8 cellular contexts compared by ENCODE assay signal in genomic region chr12:93569656-93570551, GRCh38. TPM values are rescaled to one million over a fixed set of nuclear protein-coding genes. Genes with fewer than 3 reads are reported as not detected.
DNase-seq lines count a peak whose midpoint lies in the region; ATAC-seq and TF ChIP-seq lines count a peak whose summit lies in the region.

No MANE protein-coding gene starts in this region.

- no peak for TF ChIP-seq EP300 in ovary (IDR thresholded peaks at IDR 0.05)

- H3K27me3 ChIP-seq in ovary (no peaks in the 10 kb centered on the region), thyroid gland (no peaks in the 10 kb centered on the region)

- DNase-seq in DMS114 treated with DMSO at 0.1 percent for 48 hours (lab: John Stamatoyannopoulos, UW; ENCODE audit: unreplicated experiment) (peak; percentile 67), KBM-7 (peak; percentile 84), SK-N-DZ (ENCODE audit: low spot score) (peak; percentile 79), head of caudate nucleus (peak; percentile 62 to 92 (median 82)), ovary (peak; percentile 79 to 91 (median 90)), thyroid gland (peak; percentile 88 to 89)
- peak; percentile 77 for DNase-seq in activated naive CD8-positive, alpha-beta T cell treated with anti-CD3 and anti-CD28 coated beads for 36 hours

- 0% methylated on average over 51 to 60 of the region's 60 CpGs for WGBS in ovary, 3 donors
- 0 to 1% methylated on average over 19 to 21 of the region's 60 CpGs for WGBS in thyroid gland, 2 donors

- peak; percentile 58 to 88 (median 67) for TF ChIP-seq CTCF in ovary (IDR thresholded peaks at IDR 0.05)
- peak; percentile 44 to 88 (median 65) for TF ChIP-seq CTCF in thyroid gland (IDR thresholded peaks at IDR 0.05)

- peaks cover 19% of the 10 kb centered on the region for H3K36me3 Mint-ChIP-seq in activated naive CD8-positive, alpha-beta T cell treated with anti-CD3 and anti-CD28 coated beads for 36 hours

- H3K4me1 Mint-ChIP-seq in activated naive CD8-positive, alpha-beta T cell treated with anti-CD3 and anti-CD28 coated beads for 36 hours: peaks cover 27% of the 10 kb centered on the region

- no peaks in the 10 kb centered on the region for H3K36me3 ChIP-seq in ovary
- H3K36me3 ChIP-seq in thyroid gland: peaks cover 0 to 6% of the 10 kb centered on the region in 2 donors

- H3K27ac ChIP-seq in ovary (peak overlapping the region; percentile 87 to 89), thyroid gland (peak overlapping the region; percentile 90 to 97 (median 95))

- TF ChIP-seq POLR2A in ovary (IDR thresholded peaks at IDR 0.05) (no peak), thyroid gland (IDR thresholded peaks at IDR 0.05) (peak in 1 of 2 donors; percentile 52)

- H3K4me1 ChIP-seq in ovary (ENCODE audit: insufficient read depth): peaks cover 2% of the 10 kb centered on the region
- peaks cover 0 to 3% of the 10 kb centered on the region in 2 donors for H3K4me1 ChIP-seq in thyroid gland

- H3K4me3 ChIP-seq in ovary: peak overlapping the region; percentile 91
- H3K4me3 ChIP-seq in thyroid gland (replicated peaks in 1 of 3): peak overlapping the region; percentile 58 to 79 (median 72)

- peak overlapping the region; percentile 87 for H3K4me3 Mint-ChIP-seq in activated naive CD8-positive, alpha-beta T cell treated with anti-CD3 and anti-CD28 coated beads for 36 hours

- H3K27me3 Mint-ChIP-seq in activated naive CD8-positive, alpha-beta T cell treated with anti-CD3 and anti-CD28 coated beads for 36 hours: peaks cover 16% of the 10 kb centered on the region

- intact Hi-C loops in head of caudate nucleus (cut with DNase I) (loop anchor here (2.0 to 5.0 kb wide), 4 partner anchors 68 to 533 kb away; partner anchors contain the start of gene CRADD), ovary (cut with DNase I) (loop anchor here (1.0 to 10.0 kb wide), 10 partner anchors 105 to 578 kb away; partner anchors contain the start of gene CRADD (in 2 of the 4)), thyroid gland (cut with DNase I) (loop anchor here (5.0 to 10.0 kb wide), 5 partner anchors 65 to 532 kb away; partner anchors contain the start of gene CRADD)

- in situ Hi-C loops in KBM-7 (cut with MboI; ENCODE audit: low pct_unique_long_range_greater_than_20kb, low sequenced_read_pairs): no loop called here

- H3K9me3 Mint-ChIP-seq in activated naive CD8-positive, alpha-beta T cell treated with anti-CD3 and anti-CD28 coated beads for 36 hours: no peaks in the 10 kb centered on the region

- no peaks in the 10 kb centered on the region for H3K9me3 ChIP-seq in ovary
- H3K9me3 ChIP-seq in thyroid gland: no peaks in the 10 kb centered on the region

- peak overlapping the region; percentile 84 for H3K27ac Mint-ChIP-seq in activated naive CD8-positive, alpha-beta T cell treated with anti-CD3 and anti-CD28 coated beads for 36 hours

- peak; percentile 40 for ATAC-seq in GM21447 (IDR thresholded peaks at IDR 0.05; ENCODE audit: unreplicated experiment)

RNA-seq across cellular contexts. Expression of gene SOCS2, which starts 2.6 kb away (rescaled TPM):
- polyA plus RNA-seq in SK-N-DZ (2014; cell fraction: cytosol; rRNA removed): 34.9 and 55.9 TPM in 2 replicates
- 70.1 and 81.4 TPM in 2 replicates for polyA plus RNA-seq in SK-N-DZ (2014; cell fraction: nucleus; rRNA removed)
- 10 to 100 TPM; 25.8 to 27.0 TPM for total RNA-seq in activated naive CD8-positive, alpha-beta T cell treated with anti-CD3 and anti-CD28 coated beads for 36 hours
- 10 to 100 TPM; 10.0 to 67.9 (median 20.4) TPM for total RNA-seq in ovary
- polyA plus RNA-seq in ovary: 10 to 100 TPM; 21.5 to 41.5 TPM
- total RNA-seq in thyroid gland: 10 to 100 TPM; 28.6 to 79.8 (median 66.9) TPM

Comparison
In these comparisons a context has a peak if more than half of its experiments do, and no peak if none do; other contexts are left out.
1. Peak in every context shown above with its lines: DNase-seq, ATAC-seq, H3K4me3 ChIP-seq and H3K27ac ChIP-seq.